ENCODE assay signal across 14 cellular contexts in the genomic region with DNA sequence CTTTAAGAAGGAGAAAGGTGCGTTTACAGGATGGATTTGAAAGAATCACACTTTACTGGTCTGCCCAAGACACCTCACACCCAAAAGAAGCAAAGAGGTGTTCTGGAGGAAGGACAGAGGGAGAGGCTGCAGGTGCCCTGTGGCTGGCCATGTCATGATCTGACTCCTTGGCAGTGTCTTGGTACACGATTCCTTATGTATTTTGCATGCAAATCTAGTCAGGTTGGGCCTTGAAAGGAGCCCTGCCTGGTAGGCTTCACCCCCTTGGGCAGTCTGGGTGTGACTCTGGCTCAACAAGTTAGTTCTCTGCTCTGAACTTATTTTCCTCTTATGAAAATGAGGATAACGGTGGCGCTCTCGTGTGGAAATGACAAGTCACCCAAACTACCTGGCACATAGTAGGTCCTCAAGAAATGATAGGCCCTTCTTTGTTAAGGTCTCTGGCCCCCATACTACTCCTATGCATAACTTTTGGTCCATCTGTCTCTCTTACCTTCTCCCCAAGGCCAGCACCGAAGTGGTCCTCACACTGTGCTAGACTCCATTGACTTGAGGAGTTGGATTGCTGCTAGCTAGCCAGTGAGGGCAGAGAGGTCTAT.
DNase-seq lines count a peak whose midpoint lies in the region; ATAC-seq, FAIRE-seq and TF ChIP-seq lines count a peak whose summit lies in the region.
"Had no signal": no experiment of that assay in that cellular context is flagged by ENCODE, and none has a peak within 500 bp of the region (broad histone marks: within the 10 kb centered on the region; RNA-seq: fewer than 3 reads in every experiment).

No MANE protein-coding gene starts in this region.

- H3K27ac ChIP-seq in GM23338 (ENCODE audit: low read depth) (no peak overlapping the region), GM12878 (ENCODE audit: control insufficient read depth, insufficient read depth) (no peak overlapping the region), hepatocyte (no peak overlapping the region), SK-N-SH (ENCODE audit: low read depth in 2 of 2, low read length in 1 of 2) (no peak overlapping the region)
- H3K27ac ChIP-seq: thyroid gland had no signal

- H3F3A ChIP-seq in GM23338 (replicated peaks; ENCODE audit: low read depth) = 0 out of 2 replicates have a peak, but pooled peaks cover 2% of the 10 kb centered on the region
- H3F3A ChIP-seq in SK-N-SH (replicated peaks; ENCODE audit: insufficient read depth) = no peaks in the 10 kb centered on the region

- H2AFZ ChIP-seq in GM23338 (peak overlapping the region; percentile 97), GM12878 (ENCODE audit: control insufficient read depth, low read depth, low read length) (no peak overlapping the region), hepatocyte (peak overlapping the region; percentile 26), SK-N-SH (ENCODE audit: low read depth) (no peak overlapping the region)

- RAD21 ChIA-PET in GM12878 (lab: Charles Lee; ENCODE audit: unreplicated experiment) = interaction anchor here (1.2 kb wide), 1 partner anchor 9 kb away, joined by 3 read pairs; no protein-coding TSS in a partner anchor

- TF ChIP-seq CTCF in GM23338 (conservative IDR thresholded peaks at IDR 0.05; ENCODE audit: low read depth in 2 of 2) = no peak
- TF ChIP-seq CTCF in GM12878 (IDR thresholded peaks at IDR 0.05 in 2 of 3, conservative IDR thresholded peaks at IDR 0.05 in 1 of 3; ENCODE audit: control insufficient read depth in 2 of 3, extremely low read depth in 1 of 3, insufficient read depth in 1 of 3, low read depth in 3 of 3, low read length in 3 of 3) = no peak
- no peak for TF ChIP-seq CTCF in hepatocyte (IDR thresholded peaks at IDR 0.05; ENCODE audit: poor library complexity)
- no peak for TF ChIP-seq CTCF in retinal pigment epithelial cell (conservative IDR thresholded peaks at IDR 0.05; ENCODE audit: low read depth, low read length)
- TF ChIP-seq CTCF in SK-N-SH (IDR thresholded peaks at IDR 0.05) = no peak

- SMC1A ChIA-PET in GM12878 (lab: Charles Lee; ENCODE audit: uncharacterized antibody, unreplicated experiment) = interaction anchor here (1.5 kb wide), 1 partner anchor 10 kb away, joined by 13 read pairs; no protein-coding TSS in a partner anchor

- peaks cover 6% of the 10 kb centered on the region; the same call in 1 of the 3 replicates for H3K4me1 Mint-ChIP-seq in GM23338

- TF ChIP-seq EP300 in GM12878 (IDR thresholded peaks at IDR 0.05; ENCODE audit: borderline replicate concordance in 1 of 2, control insufficient read depth in 1 of 2, low read depth in 2 of 2, low read length in 2 of 2) (no peak), SK-N-SH (IDR thresholded peaks at IDR 0.05; ENCODE audit: borderline replicate concordance in 1 of 2, low read depth in 1 of 2, low read length in 1 of 2) (no peak)

- intact Hi-C loops in GM12878 (cut with micrococcal nuclease; ENCODE audit: unreplicated experiment) = no loop called here

- DNase-seq in GM23338 (ENCODE audit: low spot score) = no peak
- DNase-seq in GM12878 (ENCODE audit: low read depth, low spot score) = no peak
- no peak for DNase-seq in hepatocyte (ENCODE audit: low spot score)
- no peak for DNase-seq in retinal pigment epithelial cell (ENCODE audit: low read depth)
- no peak for DNase-seq in NCI-H2196 treated with DMSO at 0.1 percent for 48 hours (lab: John Stamatoyannopoulos, UW; ENCODE audit: unreplicated experiment)
- no peak for DNase-seq in midbrain (lab: John Stamatoyannopoulos, UW)
- no peak for DNase-seq in SK-N-SH
- DNase-seq in medulla oblongata (ENCODE audit: extremely low spot score) = no peak
- DNase-seq: activated CD4-positive, alpha-beta T cell treated with anti-CD3 and anti-CD28 coated beads for 4 hours; AML-193; NCI-H2029 treated with DMSO at 0.1 percent for 48 hours; stimulated activated CD4-positive, alpha-beta T cell treated with anti-CD3 and anti-CD28 coated beads, Interleukin-12 subunit alpha, Interleukin-12 subunit beta, amount 100 ng/mL, for 4 hours; T-helper 2 cell had no signal

- peaks cover 12% of the 10 kb centered on the region for H3K27me3 Mint-ChIP-seq in GM23338 (ENCODE audit: insufficient read depth, low read depth, poor library complexity)

- no peaks in the 10 kb centered on the region; the same call in 2 of the 3 replicates for H3K36me3 Mint-ChIP-seq in GM23338 (ENCODE audit: low read depth)

- POLR2A ChIA-PET in GM12878 (lab: Charles Lee) (no interaction called here), SK-N-SH (lab: Yijun Ruan, JAX) (no interaction called here)

- H3K9me3 Mint-ChIP-seq in GM23338 = no peaks in the 10 kb centered on the region

- H3K4me3 ChIP-seq in GM23338 (peak overlapping the region; percentile 62), GM12878 (no peak overlapping the region), hepatocyte (no peak overlapping the region), retinal pigment epithelial cell (ENCODE audit: low read length) (peak overlapping the region; percentile 42), SK-N-SH (ENCODE audit: low read depth in 2 of 2, low read length in 1 of 2) (no peak overlapping the region)

- TF ChIP-seq POLR2A in GM12878 (IDR thresholded peaks at IDR 0.05; ENCODE audit: low read depth, low read length) = no peak

- ATAC-seq in GM23338 = peak; percentile 6; the same call in 1 of the 3 replicates
- ATAC-seq in GM12878 = no peak

- no peak for TF ChIP-seq RAD21 in GM12878 (IDR thresholded peaks at IDR 0.05; ENCODE audit: insufficient read depth, low read depth, low read length)
- TF ChIP-seq RAD21 in SK-N-SH (IDR thresholded peaks at IDR 0.05; ENCODE audit: low read length) = no peak

- no peaks in the 10 kb centered on the region for H4K20me1 ChIP-seq in GM23338 (replicated peaks; ENCODE audit: insufficient read depth)
- no peaks in the 10 kb centered on the region for H4K20me1 ChIP-seq in GM12878 (ENCODE audit: control insufficient read depth, insufficient read depth)
- no peaks in the 10 kb centered on the region for H4K20me1 ChIP-seq in hepatocyte (ENCODE audit: insufficient read depth, poor library complexity, severe bottlenecking)
- H4K20me1 ChIP-seq in SK-N-SH (ENCODE audit: insufficient read depth) = no peaks in the 10 kb centered on the region

- in situ Hi-C loops in GM12878 (cut with MboI) = no loop called here

- no peak overlapping the region for H3K27ac Mint-ChIP-seq in GM23338

- no peaks in the 10 kb centered on the region for H3K36me3 ChIP-seq in GM23338 (ENCODE audit: insufficient read depth)
- no peaks in the 10 kb centered on the region for H3K36me3 ChIP-seq in GM12878 (ENCODE audit: control insufficient read depth in 2 of 2, insufficient read depth in 2 of 2, low read length in 1 of 2)
- H3K36me3 ChIP-seq in hepatocyte (replicated peaks; ENCODE audit: insufficient read depth, low read depth) = no peaks in the 10 kb centered on the region
- H3K36me3 ChIP-seq in SK-N-SH (replicated peaks in 1 of 2; ENCODE audit: control insufficient read depth in 1 of 2, insufficient read depth in 2 of 2, low read length in 1 of 2) = no peaks in the 10 kb centered on the region
- H3K36me3 ChIP-seq: thyroid gland had no signal

- no peak overlapping the region for H3K9ac ChIP-seq in GM12878 (ENCODE audit: control insufficient read depth, insufficient read depth, low read length)
- no peak overlapping the region for H3K9ac ChIP-seq in SK-N-SH

- no peak for FAIRE-seq in GM12878 (lab: Jason Lieb, UNC)

- WGBS in GM12878 (ENCODE audit: insufficient coverage, insufficient replicate concordance, low lambda C conversion rate, missing lambda C conversion rate) = 89% methylated on average over 6 of the region's 6 CpGs
- WGBS in hepatocyte (ENCODE audit: low lambda C conversion rate, missing lambda C conversion rate) = 86% methylated on average over 6 of the region's 6 CpGs
- WGBS in SK-N-SH (ENCODE audit: low lambda C conversion rate) = 86% methylated on average over 5 of the region's 6 CpGs

- no peaks in the 10 kb centered on the region for H3K79me2 ChIP-seq in GM23338 (replicated peaks; ENCODE audit: insufficient read depth)
- no peaks in the 10 kb centered on the region for H3K79me2 ChIP-seq in GM12878 (ENCODE audit: control insufficient read depth, insufficient read depth, low read length)
- H3K79me2 ChIP-seq in hepatocyte = no peaks in the 10 kb centered on the region
- H3K79me2 ChIP-seq in SK-N-SH (ENCODE audit: insufficient read depth) = no peaks in the 10 kb centered on the region

- CTCF ChIA-PET in GM12878 (lab: Yijun Ruan, JAX) = interaction anchor here (7.6 kb wide), 1 partner anchor 10 kb away, joined by 101 read pairs; no protein-coding TSS in a partner anchor
- CTCF ChIA-PET in SK-N-SH (lab: Yijun Ruan, JAX) = interaction anchor here (1.1 kb wide), 1 partner anchor 14 kb away, joined by 3 read pairs; no protein-coding TSS in a partner anchor

- H3K4me2 ChIP-seq in GM23338 = peak overlapping the region; percentile 82
- H3K4me2 ChIP-seq in GM12878 (ENCODE audit: control insufficient read depth, insufficient read depth) = no peak overlapping the region
- peak overlapping the region; percentile 83 for H3K4me2 ChIP-seq in hepatocyte
- no peak overlapping the region for H3K4me2 ChIP-seq in SK-N-SH

- H3K9me3 ChIP-seq in GM12878 (replicated peaks; ENCODE audit: control insufficient read depth, insufficient read depth, low read length) = no peaks in the 10 kb centered on the region
- H3K9me3 ChIP-seq in hepatocyte (ENCODE audit: low read depth) = no peaks in the 10 kb centered on the region
- no peaks in the 10 kb centered on the region for H3K9me3 ChIP-seq in SK-N-SH
- H3K9me3 ChIP-seq: thyroid gland had no signal

- 0 out of 2 replicates have a peak, but pooled peaks cover 7% of the 10 kb centered on the region for H3K27me3 ChIP-seq in GM23338 (ENCODE audit: insufficient read depth)
- H3K27me3 ChIP-seq in GM12878 (replicated peaks in 1 of 2; ENCODE audit: control insufficient read depth in 2 of 2, insufficient read depth in 2 of 2, low read length in 1 of 2) = no peaks in the 10 kb centered on the region
- H3K27me3 ChIP-seq in hepatocyte = no peaks in the 10 kb centered on the region
- H3K27me3 ChIP-seq in SK-N-SH (ENCODE audit: insufficient read depth) = no peaks in the 10 kb centered on the region
- H3K27me3 ChIP-seq: thyroid gland had no signal

- H3K4me1 ChIP-seq in GM23338 (ENCODE audit: insufficient read depth) (no peaks in the 10 kb centered on the region), GM12878 (ENCODE audit: control insufficient read depth, insufficient read depth, low read length) (peaks cover 38% of the 10 kb centered on the region), hepatocyte (ENCODE audit: insufficient read depth) (no peaks in the 10 kb centered on the region), SK-N-SH (ENCODE audit: control insufficient read depth in 1 of 2, insufficient read depth in 2 of 2, low read depth in 1 of 2, low read length in 1 of 2) (peaks cover 0 to 14% of the 10 kb centered on the region in 2 experiments; a peak in 2 of 4 replicates)

- no peaks in the 10 kb centered on the region for H3K9me2 ChIP-seq in GM23338 (ENCODE audit: insufficient read depth)
- no peaks in the 10 kb centered on the region for H3K9me2 ChIP-seq in hepatocyte (replicated peaks; ENCODE audit: insufficient read depth)
- no peaks in the 10 kb centered on the region for H3K9me2 ChIP-seq in SK-N-SH

- BruUV-seq in GM12878 (replicated peaks; lab: Mats Ljungman, UMichigan) = no TSS peak

- H3K4me3 Mint-ChIP-seq in GM23338 = peak overlapping the region; percentile 78

TF ChIP-seq in SK-N-SH, 30 proteins besides CTCF, POLR2A, EP300 and RAD21 (continues in another document):
- no peak for TF ChIP-seq SIN3A (IDR thresholded peaks at IDR 0.05; ENCODE audit: borderline replicate concordance, low read depth, low read length)
- TF ChIP-seq ELF1 (IDR thresholded peaks at IDR 0.05) = no peak
- TF ChIP-seq FOXJ3 (CRISPR knock-in tag; IDR thresholded peaks at IDR 0.05) = no peak

Comparison
In these comparisons a context has a peak if more than half of its experiments do, and no peak if none do; other contexts are left out.
1. H2AFZ ChIP-seq: peak in GM23338 (single experiment) and hepatocyte (single experiment); none in GM12878 (single experiment) and SK-N-SH (single experiment).
2. H3K4me2 ChIP-seq: peak in GM23338 (single experiment) and hepatocyte (single experiment); none in GM12878 (single experiment) and SK-N-SH (single experiment).
3. H3K4me3 ChIP-seq: peak in GM23338 (single experiment) and retinal pigment epithelial cell (single experiment); none in GM12878 (single experiment), hepatocyte (single experiment) and SK-N-SH (0 of 2).